In genomic region chr12:123078531-123079123, GRCh38 we compare ENCODE assay signal across 1 cellular context.
A peak's percentile ranks its signal among the peaks of the same experiment; 100 is the strongest.
TF ChIP-seq lines count a peak whose summit lies in the region.

No MANE protein-coding gene starts in this region.

TF ChIP-seq in K562, 482 proteins besides CTCF, POLR2A, EP300 and RAD21:
- TF ChIP-seq TFE3 (CRISPR knock-in tag; IDR thresholded peaks at IDR 0.05) (peak; percentile 59), MLLT1 (IDR thresholded peaks at IDR 0.05) (no peak), BCL6 (CRISPR knock-in tag; IDR thresholded peaks at IDR 0.05) (no peak)
